ENCODE assay signal across 26 cellular contexts in the genomic region with DNA sequence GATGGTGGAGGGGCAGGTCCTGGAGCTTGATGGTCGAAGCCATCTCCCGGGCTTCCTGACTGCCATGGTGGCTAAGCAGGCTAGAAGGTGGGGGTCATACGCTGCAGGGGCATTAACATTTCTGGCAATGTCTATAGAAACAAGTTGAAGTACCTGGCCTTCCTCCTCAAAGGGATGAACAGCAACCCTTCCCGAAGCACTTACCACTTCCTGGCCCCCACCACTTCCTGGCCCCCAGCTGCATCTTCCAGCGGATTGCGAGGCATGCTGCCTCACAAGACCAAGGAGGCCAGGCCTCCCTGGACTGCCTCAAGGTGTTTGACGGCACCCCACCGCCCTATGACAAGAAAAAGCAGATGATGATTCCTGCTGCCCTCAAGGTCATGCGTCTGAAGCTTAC.
"Had no signal": no experiment of that assay in that cellular context is flagged by ENCODE, and none has a peak within 500 bp of the region (broad histone marks: within the 10 kb centered on the region; RNA-seq: fewer than 3 reads in every experiment).

No MANE protein-coding gene starts in this region.

- H3K4me2 ChIP-seq: hepatocyte had no signal

- FAIRE-seq: frontal cortex, kidney had no signal

- H3K4me3 ChIP-seq: colonic mucosa, esophagus muscularis mucosa, gastroesophageal sphincter, heart left ventricle, hepatocyte, left ventricle myocardium inferior, lower lobe of right lung, mucosa of descending colon had no signal

- H2AFZ ChIP-seq: hepatocyte had no signal

- H3K36me3 ChIP-seq: colonic mucosa, esophagus muscularis mucosa, gastroesophageal sphincter, heart left ventricle, left ventricle myocardium inferior, lower lobe of right lung had no signal

- H3K27ac Mint-ChIP-seq: dendritic cell treated with granulocyte-macrophage colony-stimulating factor and Interleukin-4, amounts not matched to agents 40 ng/mL and 50 ng/mL, for 4 days; effector memory CD8-positive, alpha-beta T cell; endodermal cell; immature natural killer cell; mesothelial cell of epicardium had no signal

- ATAC-seq: effector memory CD8-positive, alpha-beta T cell; foreskin keratinocyte; gastroesophageal sphincter; heart left ventricle; left colon; left lobe of liver; lower lobe of right lung; mucosa of descending colon had no signal

- H3K27me3 ChIP-seq: colonic mucosa, esophagus muscularis mucosa, foreskin keratinocyte, gastroesophageal sphincter, heart left ventricle, hepatocyte had no signal

- H3K4me3 Mint-ChIP-seq: dendritic cell treated with granulocyte-macrophage colony-stimulating factor and Interleukin-4, amounts not matched to agents 40 ng/mL and 50 ng/mL, for 4 days; effector memory CD8-positive, alpha-beta T cell; endodermal cell; immature natural killer cell; mesothelial cell of epicardium; naive B cell had no signal

- H3K27me3 Mint-ChIP-seq: dendritic cell treated with granulocyte-macrophage colony-stimulating factor and Interleukin-4, amounts not matched to agents 40 ng/mL and 50 ng/mL, for 4 days; naive B cell had no signal

- H3K4me1 Mint-ChIP-seq: immature natural killer cell, mesothelial cell of epicardium, naive B cell had no signal

- H3K27ac ChIP-seq: colonic mucosa, epithelial cell of prostate, esophagus muscularis mucosa, foreskin keratinocyte, gastroesophageal sphincter, heart left ventricle, hepatocyte, left ventricle myocardium inferior, lower lobe of right lung had no signal

- H3K9me3 Mint-ChIP-seq: dendritic cell treated with granulocyte-macrophage colony-stimulating factor and Interleukin-4, amounts not matched to agents 40 ng/mL and 50 ng/mL, for 4 days; effector memory CD8-positive, alpha-beta T cell; endodermal cell; immature natural killer cell; mesothelial cell of epicardium had no signal

- H3K79me2 ChIP-seq: hepatocyte had no signal

- DNase-seq: colonic mucosa; cortex of kidney; effector CD8-positive, alpha-beta T cell; effector memory CD8-positive, alpha-beta T cell; endodermal cell; foreskin keratinocyte; heart left ventricle; hypothalamus; immature natural killer cell; islet precursor cell; kidney; kidney glomerular epithelial cell; left colon; left ventricle myocardium inferior; lower lobe of right lung; mesenchymal stem cell; mucosa of descending colon; naive B cell had no signal

- H3K9me3 ChIP-seq: colonic mucosa, esophagus muscularis mucosa, gastroesophageal sphincter, heart left ventricle, left ventricle myocardium inferior, lower lobe of right lung, mucosa of descending colon had no signal

- H3K4me1 ChIP-seq: colonic mucosa, esophagus muscularis mucosa, gastroesophageal sphincter, heart left ventricle, left ventricle myocardium inferior, lower lobe of right lung had no signal

- H3K36me3 Mint-ChIP-seq: immature natural killer cell, mesothelial cell of epicardium, naive B cell had no signal
